ENCODE assay signal across 8 cellular contexts in genomic region chr11:47407746-47408590, GRCh38. TPM values are rescaled to one million over a fixed set of nuclear protein-coding genes. Genes with fewer than 3 reads are reported as not detected.
DNase-seq lines count a peak whose midpoint lies in the region; ATAC-seq and TF ChIP-seq lines count a peak whose summit lies in the region.

SLC39A13 (plus strand) TSS chr11:47408590; CDS start chr11:47410095, 1,505 bp downstream.

- H3K4me2 ChIP-seq in DND-41 (ENCODE audit: insufficient read depth, low read length) (peak within 1 kb of the TSS; percentile 93), KMS-11 (peak within 1 kb of the TSS; percentile 100)

- H4K20me1 ChIP-seq in DND-41 (ENCODE audit: insufficient read depth, low read length) (no peaks in the 10 kb centered on the region), KMS-11 (ENCODE audit: insufficient read depth) (no peaks in the 10 kb centered on the region)

- H3K9me3 ChIP-seq in DND-41 (ENCODE audit: insufficient read depth, low read length, severe bottlenecking) (no peaks in the 10 kb centered on the region), Peyer's patch (no peaks in the 10 kb centered on the region)

- H3K4me3 ChIP-seq in DND-41 (ENCODE audit: low read depth in 1 of 2, low read length in 2 of 2) = peak within 1 kb of the TSS; percentile 64 to 75
- no peak within 1 kb of the TSS for H3K4me3 ChIP-seq in KMS-11 (IDR thresholded peaks at IDR 0.05; ENCODE audit: insufficient read depth, low read depth, low read length)
- peak within 1 kb of the TSS; percentile 72 to 82 (median 78) for H3K4me3 ChIP-seq in Peyer's patch

- H3K4me1 ChIP-seq in DND-41 (ENCODE audit: insufficient read depth, low read length) (peaks cover 27% of the 10 kb centered on the region), KMS-11 (ENCODE audit: low read depth, poor library complexity, severe bottlenecking) (peaks cover 7% of the 10 kb centered on the region), Peyer's patch (peaks cover 0 to 30% (median 9%) of the 10 kb centered on the region in 4 donors)

- peak within 1 kb of the TSS; percentile 76 for H3K27ac ChIP-seq in DND-41 (ENCODE audit: low read length)
- peak within 1 kb of the TSS; percentile 48 for H3K27ac ChIP-seq in KMS-11
- peak within 1 kb of the TSS; percentile 83 to 93 (median 88) for H3K27ac ChIP-seq in Peyer's patch

- TF ChIP-seq CTCF in DND-41 (IDR thresholded peaks at IDR 0.05; ENCODE audit: borderline replicate concordance, extremely low read depth, low read length, poor library complexity, severe bottlenecking) (peak; percentile 77), KMS-11 (conservative IDR thresholded peaks at IDR 0.05; ENCODE audit: low read depth, low read length) (peak; percentile 65), Peyer's patch (IDR thresholded peaks at IDR 0.05) (peak; percentile 91 to 98 (median 92))

- peak within 1 kb of the TSS; percentile 82 for H2AFZ ChIP-seq in DND-41 (ENCODE audit: low read depth, low read length)
- H2AFZ ChIP-seq in KMS-11 (ENCODE audit: low read depth) = peak within 1 kb of the TSS; percentile 82

- H3K27me3 ChIP-seq in DND-41 (ENCODE audit: insufficient read depth, low read length, poor library complexity) (no peaks in the 10 kb centered on the region), KMS-11 (ENCODE audit: insufficient read depth, low read depth) (no peaks in the 10 kb centered on the region), Peyer's patch (no peaks in the 10 kb centered on the region)

- peaks cover 9% of the 10 kb centered on the region for H3K79me2 ChIP-seq in DND-41 (ENCODE audit: insufficient read depth, low read length)
- no peaks in the 10 kb centered on the region for H3K79me2 ChIP-seq in KMS-11 (ENCODE audit: insufficient read depth, low read depth)

- peak; percentile 88 for ATAC-seq in DND-41 (ENCODE audit: insufficient read depth, low read depth)
- peak; percentile 81 for ATAC-seq in GM21786 (IDR thresholded peaks at IDR 0.05; ENCODE audit: unreplicated experiment)
- peak; percentile 91 for ATAC-seq in esophagus mucosa

- H3K36me3 ChIP-seq in DND-41 (ENCODE audit: insufficient read depth, low read length) (peaks cover 11% of the 10 kb centered on the region; the same call in 1 of the 2 replicates), KMS-11 (ENCODE audit: insufficient read depth) (no peaks in the 10 kb centered on the region), Peyer's patch (peaks cover 0 to 5% (median 0%) of the 10 kb centered on the region in 3 donors)

- TF ChIP-seq POLR2A in Peyer's patch (IDR thresholded peaks at IDR 0.05) = peak; percentile 92 to 96

- peak within 1 kb of the TSS; percentile 65 for H3K9ac ChIP-seq in DND-41 (ENCODE audit: low read depth, low read length)
- H3K9ac ChIP-seq in KMS-11 = peak within 1 kb of the TSS; percentile 62; the same call in 1 of the 2 replicates

- DNase-seq in DND-41 (peak; percentile 92), Peyer's patch (peak; percentile 92 to 96 (median 96)), myocyte (ENCODE audit: low read depth) (peak; percentile 95)
- peak; percentile 95 to 98 for DNase-seq in activated T-cell treated with anti-CD3 and anti-CD28 coated beads, Interleukin-2, amount 50 U/mL, for 48 hours
- DNase-seq in stimulated activated CD8-positive, alpha-beta memory T cell treated with anti-CD3 and anti-CD28 coated beads, Interleukin-7, amount 100 ng/mL, for 4 hours (ENCODE audit: low read depth in 2 of 2) = peak; percentile 76 to 91

RNA-seq across cellular contexts. Expression of gene SLC39A13, which starts in this region (rescaled TPM):
- total RNA-seq in Peyer's patch (10 to 100 TPM; 19.8 to 56.6 (median 39.6) TPM), esophagus mucosa (6.4 TPM), myocyte (124 and 131 TPM in 2 replicates)
- 126 TPM for polyA plus RNA-seq in myocyte (2012)
